In the genomic region with DNA sequence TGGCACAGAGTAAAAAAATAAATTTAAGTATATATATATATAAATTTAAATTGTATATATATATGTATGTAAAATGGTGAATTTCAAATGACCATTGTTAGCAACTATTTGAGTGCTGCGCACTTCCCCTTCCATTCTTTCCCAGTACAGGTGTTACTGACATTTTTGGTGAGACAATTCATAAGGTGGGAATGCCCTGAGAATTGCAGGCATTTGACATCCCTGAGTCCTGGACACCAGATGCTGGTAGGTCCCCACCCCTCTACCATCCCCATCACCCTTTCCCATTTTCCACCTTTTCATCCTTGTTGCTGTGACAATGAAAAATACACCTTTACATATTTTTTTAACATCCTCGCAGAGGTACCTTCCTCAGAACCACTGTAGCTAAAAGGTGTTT, we compare ENCODE assay signal across 38 cellular contexts.
"Had no signal": no experiment of that assay in that cellular context is flagged by ENCODE, and none has a peak within 500 bp of the region (broad histone marks: within the 10 kb centered on the region; RNA-seq: fewer than 3 reads in every experiment).

No MANE protein-coding gene starts in this region.

- H3K27ac ChIP-seq: adrenal gland, ascending aorta, body of pancreas, brain microvascular endothelial cell had no signal

- H3K9me3 ChIP-seq: adrenal gland, ascending aorta, body of pancreas had no signal

- H3K27me3 ChIP-seq: ascending aorta, cardiac muscle cell had no signal

- DNase-seq: activated effector memory CD4-positive, alpha-beta T cell treated with anti-CD3 and anti-CD28 coated beads, Interleukin-2, amount 50 U/mL, for 16 hours; activated effector memory CD4-positive, alpha-beta T cell treated with Interleukin-2 at 50 U/mL for 16 hours; activated gamma-delta T cell; activated gamma-delta T cell treated with Interleukin-2 at 50 U/mL for 16 hours; activated naive CD4-positive, alpha-beta T cell; activated naive CD4-positive, alpha-beta T cell treated with anti-CD3 and anti-CD28 coated beads for 36 hours; activated naive CD4-positive, alpha-beta T cell treated with anti-CD3 and anti-CD28 coated beads, Interleukin-2, amount 10 ng/mL, durations not matched to agents 7 days and 5 days; activated naive CD4-positive, alpha-beta T cell treated with anti-CD3 and anti-CD28 coated beads, Interleukin-2, amount 50 U/mL, for 16 hours; activated naive CD4-positive, alpha-beta T cell treated with Interleukin-2 at 50 U/mL for 16 hours; activated naive CD8-positive, alpha-beta T cell treated with anti-CD3 and anti-CD28 coated beads for 36 hours; activated naive CD8-positive, alpha-beta T cell treated with anti-CD3 and anti-CD28 coated beads, Interleukin-2, amount 10 ng/mL, durations not matched to agents 7 days and 5 days; activated naive CD8-positive, alpha-beta T cell treated with anti-CD3 and anti-CD28 coated beads, Interleukin-2, amount 50 U/mL, for 24 hours; activated T-cell treated with anti-CD3 and anti-CD28 coated beads for 4 hours; activated T-cell treated with anti-CD3 and anti-CD28 coated beads, Interleukin-2, amount 50 U/mL, for 1 hour; activated T-cell treated with anti-CD3 and anti-CD28 coated beads, Interleukin-2, amount 50 U/mL, for 24 hours; activated T-cell treated with anti-CD3 and anti-CD28 coated beads, Interleukin-2, amount 50 U/mL, for 4 hours; activated T-cell treated with anti-CD3 and anti-CD28 coated beads, Interleukin-2, amount 50 U/mL, for 48 hours; activated T-cell treated with anti-CD3 and anti-CD28 coated beads, Interleukin-2, amount 50 U/mL, for 72 hours; adrenal gland; amniotic stem cell; amygdala; anterior cingulate cortex; aorta; body of pancreas; brain microvascular endothelial cell; caudate nucleus; central memory CD4-positive, alpha-beta T cell; cerebellar nuclear complex had no signal

- H3K9me3 Mint-ChIP-seq: activated naive CD4-positive, alpha-beta T cell treated with anti-CD3 and anti-CD28 coated beads for 36 hours; activated naive CD4-positive, alpha-beta T cell treated with anti-CD3 and anti-CD28 coated beads, Interleukin-2, amount 10 ng/mL, durations not matched to agents 7 days and 5 days; activated naive CD4-positive, alpha-beta T cell treated with anti-CD3 and anti-CD28 coated beads, Interleukin-2, amount 50 U/mL, for 24 hours; activated naive CD4-positive, alpha-beta T cell treated with anti-CD3 and anti-CD28 coated beads, Interleukin-2, amount 50 U/mL, for 72 hours; activated naive CD8-positive, alpha-beta T cell treated with anti-CD3 and anti-CD28 coated beads for 36 hours; activated naive CD8-positive, alpha-beta T cell treated with anti-CD3 and anti-CD28 coated beads, Interleukin-2, amount 10 ng/mL, durations not matched to agents 7 days and 5 days; activated naive CD8-positive, alpha-beta T cell treated with anti-CD3 and anti-CD28 coated beads, Interleukin-2, amount 50 U/mL, for 24 hours; activated T-cell treated with anti-CD3 and anti-CD28 coated beads, Interleukin-2, amount 50 U/mL, for 24 hours; activated T-cell treated with anti-CD3 and anti-CD28 coated beads, Interleukin-2, amount 50 U/mL, for 4 hours; activated T-cell treated with anti-CD3 and anti-CD28 coated beads, Interleukin-2, amount 50 U/mL, for 72 hours; activated T-helper 1 cell treated with anti-CD3 and anti-CD28 coated beads, Interleukin-12 subunit alpha, Interleukin-12 subunit beta, Interleukin-2, Interleukin-4 antibody, amounts not matched to agents 30 ng/mL and 10 ng/mL and 1 ng/mL, durations not matched to agents 14 hours and 24 hours and 36 hours; activated T-helper 17 cell treated with anti-CD3 and anti-CD28 coated beads, Interleukin-2, amount 50 U/mL, for 72 hours; activated T-helper 2 cell treated with anti-CD3 and anti-CD28 coated beads, Interferon-gamma antibody, Interleukin-2, Interleukin-4, amounts not matched to agents 10 μg/mL and 5 μg/mL and 100 μg/mL, durations not matched to agents 14 hours and 24 hours and 36 hours; central memory CD8-positive, alpha-beta T cell had no signal

- H3K4me3 ChIP-seq: adrenal gland, ascending aorta, body of pancreas, cardiac muscle cell had no signal

- H3K27ac Mint-ChIP-seq: activated naive CD4-positive, alpha-beta T cell treated with anti-CD3 and anti-CD28 coated beads for 36 hours; activated naive CD4-positive, alpha-beta T cell treated with anti-CD3 and anti-CD28 coated beads, Interleukin-2, amount 10 ng/mL, durations not matched to agents 7 days and 5 days; activated naive CD4-positive, alpha-beta T cell treated with anti-CD3 and anti-CD28 coated beads, Interleukin-2, amount 50 U/mL, for 24 hours; activated naive CD4-positive, alpha-beta T cell treated with anti-CD3 and anti-CD28 coated beads, Interleukin-2, amount 50 U/mL, for 72 hours; activated naive CD8-positive, alpha-beta T cell; activated naive CD8-positive, alpha-beta T cell treated with anti-CD3 and anti-CD28 coated beads for 36 hours; activated naive CD8-positive, alpha-beta T cell treated with anti-CD3 and anti-CD28 coated beads, Interleukin-2, amount 10 ng/mL, durations not matched to agents 7 days and 5 days; activated naive CD8-positive, alpha-beta T cell treated with anti-CD3 and anti-CD28 coated beads, Interleukin-2, amount 50 U/mL, for 24 hours; activated T-cell treated with anti-CD3 and anti-CD28 coated beads, Interleukin-2, amount 50 U/mL, for 24 hours; activated T-cell treated with anti-CD3 and anti-CD28 coated beads, Interleukin-2, amount 50 U/mL, for 72 hours; activated T-helper 1 cell treated with anti-CD3 and anti-CD28 coated beads, Interleukin-12 subunit alpha, Interleukin-12 subunit beta, Interleukin-2, Interleukin-4 antibody, amounts not matched to agents 30 ng/mL and 10 ng/mL and 1 ng/mL, durations not matched to agents 14 hours and 24 hours and 36 hours; activated T-helper 17 cell treated with anti-CD3 and anti-CD28 coated beads, Interleukin-2, amount 50 U/mL, for 72 hours; activated T-helper 2 cell treated with anti-CD3 and anti-CD28 coated beads, Interferon-gamma antibody, Interleukin-2, Interleukin-4, amounts not matched to agents 10 μg/mL and 5 μg/mL and 100 μg/mL, durations not matched to agents 14 hours and 24 hours and 36 hours; brain had no signal

- H3K36me3 ChIP-seq: adrenal gland, ascending aorta, brain microvascular endothelial cell, cardiac muscle cell had no signal

- H3K36me3 Mint-ChIP-seq: activated naive CD4-positive, alpha-beta T cell treated with anti-CD3 and anti-CD28 coated beads, Interleukin-2, amount 10 ng/mL, durations not matched to agents 7 days and 5 days; activated naive CD8-positive, alpha-beta T cell; activated naive CD8-positive, alpha-beta T cell treated with anti-CD3 and anti-CD28 coated beads for 36 hours; brain had no signal

- H3K4me3 Mint-ChIP-seq: activated naive CD4-positive, alpha-beta T cell treated with anti-CD3 and anti-CD28 coated beads for 36 hours; activated naive CD4-positive, alpha-beta T cell treated with anti-CD3 and anti-CD28 coated beads, Interleukin-2, amount 10 ng/mL, durations not matched to agents 7 days and 5 days; activated naive CD4-positive, alpha-beta T cell treated with anti-CD3 and anti-CD28 coated beads, Interleukin-2, amount 50 U/mL, for 24 hours; activated naive CD8-positive, alpha-beta T cell; activated naive CD8-positive, alpha-beta T cell treated with anti-CD3 and anti-CD28 coated beads for 36 hours; activated naive CD8-positive, alpha-beta T cell treated with anti-CD3 and anti-CD28 coated beads, Interleukin-2, amount 10 ng/mL, durations not matched to agents 7 days and 5 days; activated naive CD8-positive, alpha-beta T cell treated with anti-CD3 and anti-CD28 coated beads, Interleukin-2, amount 50 U/mL, for 24 hours; activated T-cell treated with anti-CD3 and anti-CD28 coated beads, Interleukin-2, amount 50 U/mL, for 24 hours; activated T-cell treated with anti-CD3 and anti-CD28 coated beads, Interleukin-2, amount 50 U/mL, for 4 hours; activated T-cell treated with anti-CD3 and anti-CD28 coated beads, Interleukin-2, amount 50 U/mL, for 72 hours; activated T-helper 1 cell treated with anti-CD3 and anti-CD28 coated beads, Interleukin-12 subunit alpha, Interleukin-12 subunit beta, Interleukin-2, Interleukin-4 antibody, amounts not matched to agents 30 ng/mL and 10 ng/mL and 1 ng/mL, durations not matched to agents 14 hours and 24 hours and 36 hours; activated T-helper 17 cell treated with anti-CD3 and anti-CD28 coated beads, Interleukin-2, amount 50 U/mL, for 72 hours; brain; central memory CD8-positive, alpha-beta T cell had no signal

- ATAC-seq: activated naive CD4-positive, alpha-beta T cell treated with anti-CD3 and anti-CD28 coated beads, Interleukin-2, amount 50 U/mL, for 72 hours; activated naive CD8-positive, alpha-beta T cell treated with anti-CD3 and anti-CD28 coated beads, Interleukin-2, amount 50 U/mL, for 24 hours; activated T-cell treated with anti-CD3 and anti-CD28 coated beads, Interleukin-2, amount 50 U/mL, for 4 hours; activated T-cell treated with anti-CD3 and anti-CD28 coated beads, Interleukin-2, amount 50 U/mL, for 72 hours; activated T-helper 17 cell treated with anti-CD3 and anti-CD28 coated beads, Interleukin-2, amount 50 U/mL, for 72 hours; body of pancreas had no signal

- H3K4me1 Mint-ChIP-seq: activated naive CD4-positive, alpha-beta T cell treated with anti-CD3 and anti-CD28 coated beads, Interleukin-2, amount 10 ng/mL, durations not matched to agents 7 days and 5 days; activated naive CD4-positive, alpha-beta T cell treated with anti-CD3 and anti-CD28 coated beads, Interleukin-2, amount 50 U/mL, for 24 hours; activated naive CD8-positive, alpha-beta T cell treated with anti-CD3 and anti-CD28 coated beads for 36 hours; activated naive CD8-positive, alpha-beta T cell treated with anti-CD3 and anti-CD28 coated beads, Interleukin-2, amount 10 ng/mL, durations not matched to agents 7 days and 5 days; activated T-helper 17 cell treated with anti-CD3 and anti-CD28 coated beads, Interleukin-2, amount 50 U/mL, for 72 hours; central memory CD8-positive, alpha-beta T cell had no signal
